ENCODE assay signal across 9 cellular contexts in the genomic region with DNA sequence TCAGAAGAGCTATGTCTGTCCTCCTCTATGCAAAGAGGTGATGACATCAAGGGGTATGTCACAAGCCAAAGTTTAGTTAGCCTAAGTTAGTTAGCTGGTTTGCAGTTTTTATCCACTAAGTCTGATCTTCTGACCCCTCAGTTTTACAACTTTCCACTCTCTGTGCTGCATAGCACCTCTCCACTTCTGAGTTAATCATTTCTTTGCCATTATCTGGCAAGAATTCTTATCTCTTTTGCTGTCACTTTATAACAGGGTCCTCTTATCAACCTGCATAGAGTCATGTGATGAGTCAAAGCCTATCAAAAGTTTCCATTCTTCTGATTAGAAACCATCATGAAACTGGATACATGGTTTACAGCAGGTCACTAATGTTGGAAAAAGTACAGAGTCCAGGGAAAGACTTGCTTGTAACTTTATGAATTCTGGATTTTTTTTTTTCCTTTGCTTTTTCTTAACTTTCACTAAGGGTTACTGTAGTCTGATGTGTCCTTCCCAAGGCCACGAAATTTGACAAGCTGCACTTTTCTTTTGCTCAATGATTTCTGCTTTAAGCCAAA. TPM values are rescaled to one million over a fixed set of nuclear protein-coding genes. Genes with fewer than 3 reads are reported as not detected.
DNase-seq lines count a peak whose midpoint lies in the region; ATAC-seq, FAIRE-seq and TF ChIP-seq lines count a peak whose summit lies in the region.
"Had no signal": no experiment of that assay in that cellular context is flagged by ENCODE, and none has a peak within 500 bp of the region (broad histone marks: within the 10 kb centered on the region; RNA-seq: fewer than 3 reads in every experiment).

A gene (plus strand): TSS at position 447 of the 560 bp plus-strand sequence. CDS start 138 bp downstream, outside the sequence.

- H3K4me2 ChIP-seq in HepG2 (ENCODE audit: low read depth, low read length): peak within 1 kb of the TSS; percentile 85

- no peak for TF ChIP-seq POLR2A in HepG2 (IDR thresholded peaks at IDR 0.05; ENCODE audit: insufficient read depth in 1 of 2, low read depth in 2 of 2, low read length in 2 of 2)

- peaks cover 74% of the 10 kb centered on the region for H3K27me3 Mint-ChIP-seq in activated T-cell treated with anti-CD3 and anti-CD28 coated beads, Interleukin-2, amount 50 U/mL, for 72 hours (ENCODE audit: low read depth)
- peaks cover 69% of the 10 kb centered on the region for H3K27me3 Mint-ChIP-seq in activated naive CD8-positive, alpha-beta T cell treated with anti-CD3 and anti-CD28 coated beads, Interleukin-2, amount 50 U/mL, for 24 hours
- peaks cover 56 to 57% of the 10 kb centered on the region in 2 donors for H3K27me3 Mint-ChIP-seq in stimulated activated naive B cell treated with anti-CD40 and anti-IgM and Interleukin-4, amounts not matched to agents 10 μg/mL and 1 μg/mL and 100 μg/mL, for 72 hours

- no peak for TF ChIP-seq CTCF in HepG2 (CRISPR knock-in tag; IDR thresholded peaks at IDR 0.05)
- no peak for TF ChIP-seq CTCF in foreskin keratinocyte (conservative IDR thresholded peaks at IDR 0.05)

- TF ChIP-seq RAD21 in HepG2 (CRISPR knock-in tag; IDR thresholded peaks at IDR 0.05): no peak

- H3K4me1 ChIP-seq in HepG2 (ENCODE audit: insufficient read depth, low read length) (peaks cover 24% of the 10 kb centered on the region), foreskin keratinocyte (no peaks in the 10 kb centered on the region)

- ATAC-seq in activated T-cell treated with anti-CD3 and anti-CD28 coated beads, Interleukin-2, amount 50 U/mL, for 72 hours (replicated peaks in 1 of 2): no peak
- no peak for ATAC-seq in activated naive CD8-positive, alpha-beta T cell treated with anti-CD3 and anti-CD28 coated beads, Interleukin-2, amount 50 U/mL, for 24 hours
- ATAC-seq in HepG2: peak; percentile 57
- no peak for ATAC-seq in stimulated activated naive B cell treated with anti-CD40 and anti-IgM and Interleukin-4, amounts not matched to agents 10 μg/mL and 1 μg/mL and 100 μg/mL, for 72 hours (replicated peaks)
- no peak for ATAC-seq in foreskin keratinocyte

- in situ Hi-C loops in HepG2 (cut with HindIII; ENCODE audit: extremely low pct_ligation_motif_present, low pct_unique_long_range_greater_than_20kb): no loop called here

- intact Hi-C loops in HepG2 (cut with micrococcal nuclease; ENCODE audit: unreplicated experiment) (no loop called here), head of caudate nucleus (cut with DNase I) (no loop called here)

- H3K9ac ChIP-seq in HepG2 (ENCODE audit: insufficient read depth, low read depth, low read length): no peak within 1 kb of the TSS

- H3K27ac Mint-ChIP-seq in activated T-cell treated with anti-CD3 and anti-CD28 coated beads, Interleukin-2, amount 50 U/mL, for 72 hours: no peak within 1 kb of the TSS
- no peak within 1 kb of the TSS for H3K27ac Mint-ChIP-seq in activated naive CD8-positive, alpha-beta T cell treated with anti-CD3 and anti-CD28 coated beads, Interleukin-2, amount 50 U/mL, for 24 hours
- H3K27ac Mint-ChIP-seq in stimulated activated naive B cell treated with anti-CD40 and anti-IgM and Interleukin-4, amounts not matched to agents 10 μg/mL and 1 μg/mL and 100 μg/mL, for 72 hours: no peak within 1 kb of the TSS

- no peaks in the 10 kb centered on the region for H4K20me1 ChIP-seq in HepG2 (ENCODE audit: insufficient read depth, low read length)

- no peaks in the 10 kb centered on the region for H3K9me3 ChIP-seq in HepG2 (ENCODE audit: low read length)

- H3K4me3 Mint-ChIP-seq in activated T-cell treated with anti-CD3 and anti-CD28 coated beads, Interleukin-2, amount 50 U/mL, for 72 hours: peak within 1 kb of the TSS; percentile 74 to 84
- H3K4me3 Mint-ChIP-seq in activated naive CD8-positive, alpha-beta T cell treated with anti-CD3 and anti-CD28 coated beads, Interleukin-2, amount 50 U/mL, for 24 hours: peak within 1 kb of the TSS; percentile 75
- H3K4me3 Mint-ChIP-seq in stimulated activated naive B cell treated with anti-CD40 and anti-IgM and Interleukin-4, amounts not matched to agents 10 μg/mL and 1 μg/mL and 100 μg/mL, for 72 hours: peak within 1 kb of the TSS; percentile 59 to 69

- H3K36me3 ChIP-seq in HepG2 (replicated peaks in 1 of 2; ENCODE audit: control insufficient read depth in 1 of 2, insufficient read depth in 2 of 2, low read length in 2 of 2): no peaks in the 10 kb centered on the region

- WGBS in HepG2 (ENCODE audit: low lambda C conversion rate): 3% methylated on average over 1 of the region's 1 CpG

- H3K79me2 ChIP-seq in HepG2 (ENCODE audit: insufficient read depth, low read length): no peaks in the 10 kb centered on the region

- peaks cover 0 to 1% of the 10 kb centered on the region in 2 donors for H3K36me3 Mint-ChIP-seq in activated T-cell treated with anti-CD3 and anti-CD28 coated beads, Interleukin-2, amount 50 U/mL, for 72 hours (ENCODE audit: insufficient read depth in 2 of 2)
- no peaks in the 10 kb centered on the region for H3K36me3 Mint-ChIP-seq in activated naive CD8-positive, alpha-beta T cell treated with anti-CD3 and anti-CD28 coated beads, Interleukin-2, amount 50 U/mL, for 24 hours (ENCODE audit: low read depth)
- H3K36me3 Mint-ChIP-seq in stimulated activated naive B cell treated with anti-CD40 and anti-IgM and Interleukin-4, amounts not matched to agents 10 μg/mL and 1 μg/mL and 100 μg/mL, for 72 hours: peaks cover 0 to 2% of the 10 kb centered on the region in 2 donors

- no peak within 1 kb of the TSS for H2AFZ ChIP-seq in HepG2 (ENCODE audit: low read length)

- TF ChIP-seq EP300 in HepG2 (IDR thresholded peaks at IDR 0.05; ENCODE audit: low read depth in 2 of 2, low read length in 2 of 2): no peak
- no peak for TF ChIP-seq EP300 in HepG2 (CRISPR knock-in tag; IDR thresholded peaks at IDR 0.05; ENCODE audit: borderline replicate concordance)

- no peak for FAIRE-seq in HepG2 (lab: Jason Lieb, UNC)
- FAIRE-seq: GM19239 had no signal

- peaks cover 2 to 32% of the 10 kb centered on the region in 2 experiments; a peak in 4 of 5 replicates for H3K27me3 ChIP-seq in HepG2 (ENCODE audit: control insufficient read depth in 1 of 2, insufficient read depth in 2 of 2, low read length in 2 of 2)
- peaks cover 60% of the 10 kb centered on the region for H3K27me3 ChIP-seq in foreskin keratinocyte

- H3K9me3 Mint-ChIP-seq in activated T-cell treated with anti-CD3 and anti-CD28 coated beads, Interleukin-2, amount 50 U/mL, for 72 hours: no peaks in the 10 kb centered on the region
- no peaks in the 10 kb centered on the region for H3K9me3 Mint-ChIP-seq in activated naive CD8-positive, alpha-beta T cell treated with anti-CD3 and anti-CD28 coated beads, Interleukin-2, amount 50 U/mL, for 24 hours
- H3K9me3 Mint-ChIP-seq in stimulated activated naive B cell treated with anti-CD40 and anti-IgM and Interleukin-4, amounts not matched to agents 10 μg/mL and 1 μg/mL and 100 μg/mL, for 72 hours: no peaks in the 10 kb centered on the region

- POLR2A ChIA-PET in HepG2 (lab: Yijun Ruan, JAX): no interaction called here

- DNase-seq in activated T-cell treated with anti-CD3 and anti-CD28 coated beads, Interleukin-2, amount 50 U/mL, for 72 hours: no peak
- DNase-seq in activated T-cell treated with anti-CD3 and anti-CD28 coated beads, Interleukin-2, amount 50 U/mL, for 1 hour: no peak
- DNase-seq in activated naive CD8-positive, alpha-beta T cell treated with anti-CD3 and anti-CD28 coated beads, Interleukin-2, amount 50 U/mL, for 24 hours: no peak
- DNase-seq in HepG2 (ENCODE audit: low spot score): peak; percentile 39
- no peak for DNase-seq in stimulated activated naive B cell treated with anti-CD40 and anti-IgM and Interleukin-4, amounts not matched to agents 10 μg/mL and 1 μg/mL and 100 μg/mL, for 72 hours
- DNase-seq in head of caudate nucleus: no peak
- no peak for DNase-seq in foreskin keratinocyte
- DNase-seq in activated effector memory CD4-positive, alpha-beta T cell treated with anti-CD3 and anti-CD28 coated beads, Interleukin-2, amount 50 U/mL, for 16 hours: no peak

- H3K27ac ChIP-seq in HepG2 (ENCODE audit: extremely low read length, insufficient read depth, low read length): no peak within 1 kb of the TSS
- H3K27ac ChIP-seq in foreskin keratinocyte: no peak within 1 kb of the TSS

- BruUV-seq in HepG2 (replicated peaks; lab: Mats Ljungman, UMichigan): no TSS peak

- CTCF ChIA-PET in HepG2 (lab: Yijun Ruan, JAX; ENCODE audit: low intra/inter-chr PET ratio, low total read pairs): no interaction called here

- H3K4me1 Mint-ChIP-seq in activated T-cell treated with anti-CD3 and anti-CD28 coated beads, Interleukin-2, amount 50 U/mL, for 72 hours (ENCODE audit: low read depth): peaks cover 6% of the 10 kb centered on the region
- H3K4me1 Mint-ChIP-seq in activated naive CD8-positive, alpha-beta T cell treated with anti-CD3 and anti-CD28 coated beads, Interleukin-2, amount 50 U/mL, for 24 hours: peaks cover 4% of the 10 kb centered on the region
- H3K4me1 Mint-ChIP-seq in stimulated activated naive B cell treated with anti-CD40 and anti-IgM and Interleukin-4, amounts not matched to agents 10 μg/mL and 1 μg/mL and 100 μg/mL, for 72 hours: peaks cover 0 to 6% of the 10 kb centered on the region in 2 donors

- peak within 1 kb of the TSS in 2 of 3 experiments; percentile 50 to 70; a peak in 2 of 6 replicates for H3K4me3 ChIP-seq in HepG2 (replicated peaks in 1 of 3; ENCODE audit: insufficient read depth in 1 of 3, low read depth in 2 of 3, low read length in 3 of 3)

RNA-seq across cellular contexts. Expression of the gene that starts here (rescaled TPM):
- total RNA-seq in activated T-cell treated with anti-CD3 and anti-CD28 coated beads, Interleukin-2, amount 50 U/mL, for 72 hours: under 1 TPM; 0.07 to 0.16 TPM
- total RNA-seq in HepG2 (2016; rRNA removed; fragmentation: Illumina TruSeq; extraction: Trizol) (2.8 and 2.9 TPM in 2 replicates), foreskin keratinocyte (0.04 TPM in 1 of 2 replicates, not detected in the other)
- 1.1 and 1.9 TPM in 2 replicates for total RNA-seq in HepG2 (2016; cell fraction: cytosol; rRNA removed; fragmentation: Illumina TruSeq; extraction: Trizol; ENCODE audit: low read depth)
- total RNA-seq in HepG2 (2016; cell fraction: insoluble cytoplasmic fraction; rRNA removed; fragmentation: Illumina TruSeq; extraction: Trizol): 2.4 and 4.2 TPM in 2 replicates
- 1.6 TPM in 2 replicates for total RNA-seq in HepG2 (2016; cell fraction: membrane; rRNA removed; fragmentation: Illumina TruSeq; extraction: Trizol)
- 5.1 and 5.5 TPM in 2 replicates for total RNA-seq in HepG2 (2016; cell fraction: nucleus; rRNA removed; fragmentation: Illumina TruSeq; extraction: Trizol)
- polyA plus RNA-seq in HepG2 (2011; rRNA removed) (0.12 and 0.24 TPM in 2 replicates), foreskin keratinocyte (not detected in 2 replicates)
- polyA plus RNA-seq in HepG2 (2011; cell fraction: cytosol; rRNA removed): 0.08 and 0.19 TPM in 2 replicates
- polyA plus RNA-seq in HepG2 (2011; cell fraction: nucleus; rRNA removed): 0.32 and 0.33 TPM in 2 replicates
- polyA plus RNA-seq in HepG2 (2012): 0.12 and 0.17 TPM in 2 replicates
- polyA plus RNA-seq in HepG2 (2016; cell fraction: cytosol; fragmentation: Illumina TruSeq; extraction: Trizol; ENCODE audit: low read depth): 0.09 and 0.17 TPM in 2 replicates
- 2.0 and 2.5 TPM in 2 replicates for polyA plus RNA-seq in HepG2 (2016; cell fraction: insoluble cytoplasmic fraction; fragmentation: Illumina TruSeq; extraction: Trizol; ENCODE audit: low read depth)
- 0.42 and 0.54 TPM in 2 replicates for polyA plus RNA-seq in HepG2 (2016; cell fraction: membrane; fragmentation: Illumina TruSeq; extraction: Trizol; ENCODE audit: low read depth)
- polyA plus RNA-seq in HepG2 (2016; cell fraction: nucleus; fragmentation: Illumina TruSeq; extraction: Trizol; ENCODE audit: insufficient read depth, low read depth): 2.8 and 3.1 TPM in 2 replicates
- 0.10 TPM in 1 of 2 replicates, not detected in the other for polyA minus RNA-seq in HepG2 (2011; rRNA and poly(A)+ RNA removed; ENCODE audit: low replicate concordance)
- polyA minus RNA-seq in HepG2 (2011; cell fraction: cytosol; rRNA and poly(A)+ RNA removed): 0.35 and 0.40 TPM in 2 replicates
- 0.99 and 1.4 TPM in 2 replicates for polyA minus RNA-seq in HepG2 (2011; cell fraction: nucleus; rRNA and poly(A)+ RNA removed)
